1 cellular context compared by ENCODE assay signal in genomic region chr17:39576187-39576586, GRCh38.
TF ChIP-seq lines count a peak whose summit lies in the region.

No MANE protein-coding gene starts in this region.

TF ChIP-seq in GM23338, 12 proteins besides CTCF, POLR2A, EP300 and RAD21 (continued from another document):
- no peak for TF ChIP-seq REST (IDR thresholded peaks at IDR 0.05; ENCODE audit: unreplicated experiment)
- TF ChIP-seq EZH2 (IDR thresholded peaks at IDR 0.05; ENCODE audit: low read depth, unreplicated experiment) = no peak
- no peak for TF ChIP-seq JUNB (IDR thresholded peaks at IDR 0.05; ENCODE audit: unreplicated experiment)
- TF ChIP-seq STAT1 (IDR thresholded peaks at IDR 0.05; ENCODE audit: unreplicated experiment) = no peak
- TF ChIP-seq ZNF331 (CRISPR knock-in tag; IDR thresholded peaks at IDR 0.05; ENCODE audit: low read depth) = no peak
- TF ChIP-seq ZNF114 (CRISPR knock-in tag; IDR thresholded peaks at IDR 0.05) = no peak
- no peak for TF ChIP-seq ZNF462 (CRISPR knock-in tag; IDR thresholded peaks at IDR 0.05)
- no peak for TF ChIP-seq ETS1 (IDR thresholded peaks at IDR 0.05)
- no peak for TF ChIP-seq POLR2AphosphoS5 (IDR thresholded peaks at IDR 0.05; ENCODE audit: low read depth)
